In genomic region chr1:68401506-68401905, GRCh38 we compare ENCODE assay signal across 27 cellular contexts. TPM values are rescaled to one million over a fixed set of nuclear protein-coding genes. Genes with fewer than 3 reads are reported as not detected.
"Had no signal": no experiment of that assay in that cellular context is flagged by ENCODE, and none has a peak within 500 bp of the region (broad histone marks: within the 10 kb centered on the region; RNA-seq: fewer than 3 reads in every experiment).

No MANE protein-coding gene starts in this region.

- ATAC-seq: effector memory CD8-positive, alpha-beta T cell; left cardiac atrium; lower lobe of right lung; natural killer cell; sciatic nerve; stimulated activated naive B cell treated with anti-CD40 and anti-IgM and Interleukin-4, amounts not matched to agents 10 μg/mL and 1 μg/mL and 100 μg/mL, for 72 hours; stimulated activated naive CD8-positive, alpha-beta T cell treated with anti-CD3 and anti-CD28 coated beads, Interleukin-15, amount 100 ng/mL, for 72 hours had no signal

- H3K9me3 ChIP-seq: left ventricle myocardium inferior, lower lobe of right lung, spleen, testis, transverse colon had no signal

- H3K4me3 ChIP-seq: hepatocyte, left ventricle myocardium inferior, lower lobe of right lung, spleen, testis, transverse colon had no signal

- DNase-seq: effector memory CD8-positive, alpha-beta T cell; foreskin melanocyte; head of caudate nucleus; kidney; left cardiac atrium; left ventricle myocardium inferior; lower lobe of right lung; natural killer cell; posterior cingulate gyrus; spleen; stimulated activated CD4-positive, alpha-beta T cell treated with anti-CD3 and anti-CD28 coated beads, Interleukin-15, amount 100 ng/mL, for 24 hours; stimulated activated CD4-positive, alpha-beta T cell treated with anti-CD3 and anti-CD28 coated beads, Interleukin-1b, Interleukin-23, amount 100 ng/mL, for 48 hours; stimulated activated CD4-positive, alpha-beta T cell treated with anti-CD3 and anti-CD28 coated beads, Interleukin-4, amount 100 ng/mL, for 24 hours; stimulated activated naive B cell treated with anti-CD40 and anti-IgM and Interleukin-4, amounts not matched to agents 10 μg/mL and 1 μg/mL and 100 μg/mL, for 72 hours; stimulated activated naive CD8-positive, alpha-beta T cell treated with anti-CD3 and anti-CD28 coated beads, Interleukin-15, amount 100 ng/mL, for 72 hours; testis; transverse colon had no signal

- H3K27ac ChIP-seq: hepatocyte, left ventricle myocardium inferior, lower lobe of right lung, spleen, testis, transverse colon had no signal

- H3K4me1 ChIP-seq: left ventricle myocardium inferior, lower lobe of right lung, spleen, testis, transverse colon had no signal

- H3K36me3 ChIP-seq: left ventricle myocardium inferior, lower lobe of right lung, spleen, transverse colon had no signal

- H3K27me3 ChIP-seq: hepatocyte, testis, transverse colon had no signal

RNA-seq across cellular contexts. Expression of gene RPE65, which starts 48.2 kb away (rescaled TPM):
- total RNA-seq: epithelial cell of proximal tubule, kidney, left cardiac atrium, left ventricle myocardium inferior, lower lobe of right lung, mesothelial cell of epicardium, mucosa of gallbladder, natural killer cell, neural crest cell, osteocyte, pulmonary artery endothelial cell, sciatic nerve, skeletal muscle tissue, subcutaneous adipose tissue, transverse colon had no signal
